ENCODE assay signal across 10 cellular contexts in the genomic region with DNA sequence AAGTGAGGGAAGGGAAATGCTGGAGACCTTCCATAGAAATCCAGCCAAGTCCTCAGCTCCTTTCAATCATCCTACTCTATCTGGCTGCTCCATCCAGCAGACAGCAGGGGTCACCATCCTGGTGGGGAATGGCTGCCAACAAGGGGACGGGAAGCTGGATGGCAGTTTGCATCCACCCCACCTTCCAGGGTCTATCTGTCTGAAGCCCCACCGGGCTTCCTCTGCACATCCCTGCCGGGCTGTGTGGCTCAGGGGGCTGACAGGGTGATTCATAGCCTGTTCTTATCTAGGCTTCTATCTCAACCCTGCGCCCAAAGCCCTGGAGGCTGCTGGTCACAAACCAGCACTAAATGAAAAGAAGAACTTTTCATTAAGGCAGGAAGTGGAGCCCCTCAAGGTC.
DNase-seq lines count a peak whose midpoint lies in the region; ATAC-seq, FAIRE-seq and TF ChIP-seq lines count a peak whose summit lies in the region.
"Had no signal": no experiment of that assay in that cellular context is flagged by ENCODE, and none has a peak within 500 bp of the region (broad histone marks: within the 10 kb centered on the region; RNA-seq: fewer than 3 reads in every experiment).

No MANE protein-coding gene starts in this region.

- H3K9me3 ChIP-seq in iPS-18a (ENCODE audit: control insufficient read depth, low read depth, low read length) = no peaks in the 10 kb centered on the region
- H3K9me3 ChIP-seq: HAP-1 had no signal

- peak; percentile 40 for TF ChIP-seq CTCF in AG09319 (IDR thresholded peaks at IDR 0.05; ENCODE audit: low read depth, low read length)

- H3K27me3 ChIP-seq in iPS-18a (ENCODE audit: control insufficient read depth, insufficient read depth, low read length) = peaks cover 44% of the 10 kb centered on the region

- H3K36me3 Mint-ChIP-seq in activated naive CD4-positive, alpha-beta T cell treated with anti-CD3 and anti-CD28 coated beads, Interleukin-2, amount 50 U/mL, for 24 hours = no peaks in the 10 kb centered on the region

- H3K4me1 ChIP-seq in iPS-18a (ENCODE audit: control insufficient read depth, low read depth, low read length) = peaks cover 9% of the 10 kb centered on the region

- H3K27me3 Mint-ChIP-seq in activated naive CD4-positive, alpha-beta T cell treated with anti-CD3 and anti-CD28 coated beads, Interleukin-2, amount 50 U/mL, for 24 hours = no peaks in the 10 kb centered on the region

- peaks cover 35% of the 10 kb centered on the region for H3K4me1 Mint-ChIP-seq in activated naive CD4-positive, alpha-beta T cell treated with anti-CD3 and anti-CD28 coated beads, Interleukin-2, amount 50 U/mL, for 24 hours

- FAIRE-seq in HTR-8/SVneo (lab: Jason Lieb, UNC) = peak; percentile 80
- FAIRE-seq: colon had no signal

- DNase-seq in AG09319 (ENCODE audit: extremely low read depth, low read depth) (no peak), HTR-8/SVneo (ENCODE audit: insufficient read length, low spot score) (peak; percentile 66), NCI-H1105 treated with DMSO at 0.1 percent for 48 hours (lab: John Stamatoyannopoulos, UW) (no peak)
- DNase-seq in stimulated activated CD8-positive, alpha-beta memory T cell treated with anti-CD3 and anti-CD28 coated beads, Interleukin-4, amount 100 ng/mL, for 48 hours = peak; percentile 45

- H3K9ac ChIP-seq in iPS-18a (ENCODE audit: low read length) = no peak overlapping the region

- H3K4me3 Mint-ChIP-seq in activated naive CD4-positive, alpha-beta T cell treated with anti-CD3 and anti-CD28 coated beads, Interleukin-2, amount 50 U/mL, for 24 hours = peak overlapping the region; percentile 89

- H3K4me3 ChIP-seq in iPS-18a (ENCODE audit: low read length) = peak overlapping the region; percentile 67

- no peaks in the 10 kb centered on the region for H3K9me3 Mint-ChIP-seq in activated naive CD4-positive, alpha-beta T cell treated with anti-CD3 and anti-CD28 coated beads, Interleukin-2, amount 50 U/mL, for 24 hours

- H3K36me3 ChIP-seq in iPS-18a (ENCODE audit: control insufficient read depth, low read depth, low read length) = no peaks in the 10 kb centered on the region
- H3K36me3 ChIP-seq: HAP-1 had no signal

- no peak for ATAC-seq in activated CD4-positive, CD25-positive, alpha-beta regulatory T cell treated with anti-CD3 and anti-CD28 coated beads, Interleukin-2, amount 50 U/mL, for 24 hours
- ATAC-seq in GM18861 (IDR thresholded peaks at IDR 0.05; ENCODE audit: unreplicated experiment) = no peak

- H3K27ac ChIP-seq in iPS-18a (ENCODE audit: low read length) = no peak overlapping the region

- peak overlapping the region; percentile 2 for H3K27ac Mint-ChIP-seq in activated naive CD4-positive, alpha-beta T cell treated with anti-CD3 and anti-CD28 coated beads, Interleukin-2, amount 50 U/mL, for 24 hours

Comparison
In these comparisons a context has a peak if more than half of its experiments do, and no peak if none do; other contexts are left out.
1. DNase-seq: peak in HTR-8/SVneo (single experiment) and stimulated activated CD8-positive, alpha-beta memory T cell treated with anti-CD3 and anti-CD28 coated beads, Interleukin-4, amount 100 ng/mL, for 48 hours (single experiment); none in AG09319 (single experiment) and NCI-H1105 treated with DMSO at 0.1 percent for 48 hours (single experiment).